In genomic region chr5:154346427-154346826, GRCh38 we compare ENCODE assay signal across 1 cellular context.
TF ChIP-seq lines count a peak whose summit lies in the region.

No MANE protein-coding gene starts in this region.

TF ChIP-seq in SK-N-SH, 30 proteins besides CTCF, POLR2A, EP300 and RAD21 (continued from another document):
- TF ChIP-seq REST (IDR thresholded peaks at IDR 0.05; ENCODE audit: low read depth, low read length) = no peak
- no peak for TF ChIP-seq POLR2AphosphoS5 (IDR thresholded peaks at IDR 0.05; ENCODE audit: low read depth, low read length)
- no peak for TF ChIP-seq SMC3 (IDR thresholded peaks at IDR 0.05; ENCODE audit: low read depth, low read length)
- TF ChIP-seq YY1 (IDR thresholded peaks at IDR 0.05; ENCODE audit: low read depth) = no peak
- TF ChIP-seq RXRA (IDR thresholded peaks at IDR 0.05; ENCODE audit: borderline replicate concordance, low read depth) = no peak
TF ChIP-seq in SK-N-SH: peak in this region for 0.
